Comparison of ENCODE assay signal across 12 cellular contexts in the genomic region with DNA sequence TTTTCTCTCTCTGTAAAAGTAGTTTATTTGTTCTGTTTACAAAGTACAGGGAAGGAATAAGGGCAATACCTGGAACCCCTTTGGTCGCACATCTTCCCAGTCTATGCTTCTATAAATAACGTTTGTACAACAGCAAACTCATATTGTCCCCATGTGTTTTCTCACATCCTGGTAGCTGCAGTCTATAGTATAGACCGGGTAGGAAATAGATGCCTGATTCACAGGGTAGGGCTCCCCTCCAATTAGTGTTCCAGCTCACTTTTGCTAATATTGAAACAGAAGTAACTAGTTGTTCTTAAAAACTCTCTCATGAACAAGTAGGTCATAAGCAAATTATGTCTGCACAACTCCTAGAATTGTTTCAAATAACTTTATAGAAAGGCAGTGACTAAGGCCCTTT. TPM values are rescaled to one million over a fixed set of nuclear protein-coding genes. Genes with fewer than 3 reads are reported as not detected.
DNase-seq lines count a peak whose midpoint lies in the region; ATAC-seq, FAIRE-seq and TF ChIP-seq lines count a peak whose summit lies in the region.
"Had no signal": no experiment of that assay in that cellular context is flagged by ENCODE, and none has a peak within 500 bp of the region (broad histone marks: within the 10 kb centered on the region; RNA-seq: fewer than 3 reads in every experiment).

No MANE protein-coding gene starts in this region.

- peaks cover 43% of the 10 kb centered on the region for H3K4me1 Mint-ChIP-seq in astrocyte (ENCODE audit: low read depth, unreplicated experiment)
- peaks cover 48 to 59% (median 54%) of the 10 kb centered on the region in 3 donors for H3K4me1 Mint-ChIP-seq in naive B cell
- H3K4me1 Mint-ChIP-seq: neural crest cell had no signal

- ATAC-seq in HG02852 (IDR thresholded peaks at IDR 0.05; ENCODE audit: unreplicated experiment), result peak; percentile 39
- no peak for ATAC-seq in naive B cell (ENCODE audit: low read depth in 2 of 2)
- no peak for ATAC-seq in HG02885 (IDR thresholded peaks at IDR 0.05; ENCODE audit: poor library complexity, unreplicated experiment)

- TF ChIP-seq CTCF in astrocyte (IDR thresholded peaks at IDR 0.05; ENCODE audit: insufficient read depth, low read depth, low read length), result no peak

- peaks cover 27% of the 10 kb centered on the region for H3K36me3 ChIP-seq in BLaER1
- no peaks in the 10 kb centered on the region for H3K36me3 ChIP-seq in astrocyte (ENCODE audit: insufficient read depth, low read length)

- no peak for DNase-seq in astrocyte (ENCODE audit: low read depth)
- DNase-seq in naive B cell, result no peak
- no peak for DNase-seq in kidney glomerular epithelial cell (lab: John Stamatoyannopoulos, UW)
- DNase-seq in NCI-H1092 (lab: John Stamatoyannopoulos, UW), result no peak
- DNase-seq in NCI-H2196 (lab: John Stamatoyannopoulos, UW; ENCODE audit: unreplicated experiment), result no peak
- DNase-seq: amygdala, NCI-H526 treated with DMSO at 0.1 percent for 48 hours, T-helper 9 cell had no signal

- H3K4me3 Mint-ChIP-seq in astrocyte (ENCODE audit: unreplicated experiment) (no peak overlapping the region), naive B cell (peak overlapping the region in 6 of 8 donors; percentile 62 to 85 (median 76))
- H3K4me3 Mint-ChIP-seq: neural crest cell had no signal

- H3K9ac ChIP-seq in BLaER1 (peak overlapping the region; percentile 21; the same call in 1 of the 2 replicates), astrocyte (ENCODE audit: low read length) (peak overlapping the region; percentile 81)

- H3K36me3 Mint-ChIP-seq in astrocyte (ENCODE audit: low read depth, unreplicated experiment), result peaks cover 2% of the 10 kb centered on the region
- peaks cover 0 to 3% of the 10 kb centered on the region in 2 donors for H3K36me3 Mint-ChIP-seq in naive B cell

- H3K9me3 ChIP-seq in BLaER1 (no peaks in the 10 kb centered on the region), astrocyte (ENCODE audit: insufficient read depth, low read depth, low read length) (no peaks in the 10 kb centered on the region)

- no peak for FAIRE-seq in astrocyte (lab: Jason Lieb, UNC)

- H3K27ac Mint-ChIP-seq in astrocyte (ENCODE audit: unreplicated experiment), result peak overlapping the region; percentile 50
- peak overlapping the region; percentile 93 to 99 (median 98) for H3K27ac Mint-ChIP-seq in naive B cell

- H3K27me3 Mint-ChIP-seq in astrocyte (ENCODE audit: low read depth, unreplicated experiment) (no peaks in the 10 kb centered on the region), naive B cell (no peaks in the 10 kb centered on the region)

- H4K20me1 ChIP-seq in BLaER1 (peaks cover 79% of the 10 kb centered on the region), astrocyte (ENCODE audit: insufficient read depth, low read length) (no peaks in the 10 kb centered on the region)

- H3K9me3 Mint-ChIP-seq in astrocyte (ENCODE audit: unreplicated experiment) (no peaks in the 10 kb centered on the region), naive B cell (peaks cover 0 to 2% (median 0%) of the 10 kb centered on the region in 7 donors)
- H3K9me3 Mint-ChIP-seq: neural crest cell had no signal

- H3K27me3 ChIP-seq in BLaER1, result no peaks in the 10 kb centered on the region
- no peaks in the 10 kb centered on the region for H3K27me3 ChIP-seq in astrocyte (ENCODE audit: insufficient read depth, low read length)

- H3K4me2 ChIP-seq in BLaER1 (peak overlapping the region; percentile 86), astrocyte (ENCODE audit: low read length) (peak overlapping the region; percentile 83)

- H3K4me3 ChIP-seq in BLaER1 (0 out of 2 replicates have a peak overlapping the region, but pooled peaks have one; percentile 8), astrocyte (ENCODE audit: insufficient read depth, low read depth, low read length) (peak overlapping the region; percentile 30)

- 0 out of 2 replicates have a peak overlapping the region, but pooled peaks have one; percentile 42 for H3K27ac ChIP-seq in BLaER1
- H3K27ac ChIP-seq in astrocyte (ENCODE audit: low read depth, low read length), result peak overlapping the region; percentile 97

- peaks cover 44% of the 10 kb centered on the region for H3K79me2 ChIP-seq in astrocyte (ENCODE audit: insufficient read depth, low read length)

- H2AFZ ChIP-seq in astrocyte (ENCODE audit: low read depth, low read length), result no peak overlapping the region

- peaks cover 73% of the 10 kb centered on the region for H3K4me1 ChIP-seq in BLaER1
- peaks cover 51% of the 10 kb centered on the region for H3K4me1 ChIP-seq in astrocyte (ENCODE audit: insufficient read depth, low read length)

RNA-seq across cellular contexts. Expression of gene ATG7, which starts 17.7 kb away (rescaled TPM):
- 24.8 and 29.5 TPM in 2 replicates for total RNA-seq in astrocyte
- polyA plus RNA-seq in naive B cell (ENCODE audit: low read depth in 6 of 6), result 10 to 100 TPM; 15.5 to 36.9 (median 18.4) TPM
